Comparison of ENCODE assay signal across 8 cellular contexts in genomic region chr22:38202437-38203089, GRCh38. TPM values are rescaled to one million over a fixed set of nuclear protein-coding genes. Genes with fewer than 3 reads are reported as not detected.
A peak's percentile ranks its signal among the peaks of the same experiment; 100 is the strongest.
DNase-seq lines count a peak whose midpoint lies in the region; ATAC-seq lines count a peak whose summit lies in the region.

No MANE protein-coding gene starts in this region.

- H3K4me1 Mint-ChIP-seq in activated naive CD4-positive, alpha-beta T cell treated with anti-CD3 and anti-CD28 coated beads, Interleukin-2, amount 50 U/mL, for 24 hours, result peaks cover 32% of the 10 kb centered on the region

- H3K4me3 Mint-ChIP-seq in activated naive CD4-positive, alpha-beta T cell treated with anti-CD3 and anti-CD28 coated beads, Interleukin-2, amount 50 U/mL, for 24 hours, result peak overlapping the region; percentile 86

- H3K9me3 Mint-ChIP-seq in activated naive CD4-positive, alpha-beta T cell treated with anti-CD3 and anti-CD28 coated beads, Interleukin-2, amount 50 U/mL, for 24 hours, result no peaks in the 10 kb centered on the region

- H3K36me3 Mint-ChIP-seq in activated naive CD4-positive, alpha-beta T cell treated with anti-CD3 and anti-CD28 coated beads, Interleukin-2, amount 50 U/mL, for 24 hours, result no peaks in the 10 kb centered on the region

- ATAC-seq in HG02981 (IDR thresholded peaks at IDR 0.05; ENCODE audit: unreplicated experiment), result peak; percentile 21

- no peaks in the 10 kb centered on the region for H3K27me3 Mint-ChIP-seq in activated naive CD4-positive, alpha-beta T cell treated with anti-CD3 and anti-CD28 coated beads, Interleukin-2, amount 50 U/mL, for 24 hours

- peak; percentile 14 to 63 (median 60) for DNase-seq in NCI-H1417 (lab: John Stamatoyannopoulos, UW)
- no peak for DNase-seq in NCI-H1417 treated with DMSO at 0.1 percent for 48 hours (lab: John Stamatoyannopoulos, UW)
- peak; percentile 74 for DNase-seq in RPMI7951 (ENCODE audit: low read depth)
- peak; percentile 46 for DNase-seq in globus pallidus (ENCODE audit: low spot score)
- peak; percentile 60 for DNase-seq in occipital lobe (lab: John Stamatoyannopoulos, UW)
- DNase-seq in NCI-H524 treated with DMSO at 0.1 percent for 48 hours (lab: John Stamatoyannopoulos, UW), result no peak

- peak overlapping the region; percentile 41 for H3K27ac Mint-ChIP-seq in activated naive CD4-positive, alpha-beta T cell treated with anti-CD3 and anti-CD28 coated beads, Interleukin-2, amount 50 U/mL, for 24 hours

RNA-seq across cellular contexts. Expression of gene MAFF, which starts 0.8 kb away (rescaled TPM):
- 6.4 and 9.1 TPM in 2 replicates for total RNA-seq in RPMI7951 (2014; rRNA removed; shearing (Covaris generic))
- total RNA-seq in occipital lobe, result 3.1 TPM

RNA-seq across cellular contexts. Expression of gene PLA2G6, which starts 20.9 kb away (rescaled TPM):
- 3.7 and 6.8 TPM in 2 replicates for total RNA-seq in RPMI7951 (2014; rRNA removed; shearing (Covaris generic))
- 15.8 TPM for total RNA-seq in occipital lobe

Comparison
In these comparisons a context has a peak if more than half of its experiments do, and no peak if none do; other contexts are left out.
1. DNase-seq: peak in NCI-H1417 (3 of 3), RPMI7951 (single experiment), globus pallidus (single experiment) and occipital lobe (single experiment); none in NCI-H1417 treated with DMSO at 0.1 percent for 48 hours (single experiment) and NCI-H524 treated with DMSO at 0.1 percent for 48 hours (single experiment).